In the genomic region with DNA sequence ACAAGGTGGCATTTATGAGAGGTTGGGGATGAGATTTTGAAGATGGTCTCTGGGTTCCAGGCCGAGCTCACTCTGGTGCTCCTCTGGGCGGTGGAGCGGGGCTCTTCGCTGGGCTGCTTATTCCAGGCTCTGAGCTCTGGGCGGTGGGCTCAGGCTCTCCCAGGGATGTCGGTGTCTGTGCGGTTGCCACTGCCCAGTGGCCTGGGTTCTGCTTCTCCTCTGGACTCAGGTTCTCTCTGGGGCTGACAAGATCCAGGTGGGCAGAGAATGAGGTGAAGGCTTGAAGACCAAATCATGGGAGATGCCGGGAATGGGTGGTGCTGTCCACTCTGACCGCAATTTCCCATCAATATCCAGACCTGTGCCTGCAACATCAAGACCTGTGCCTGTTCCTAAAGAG, we compare ENCODE assay signal across 27 cellular contexts.
"Had no signal": no experiment of that assay in that cellular context is flagged by ENCODE, and none has a peak within 500 bp of the region (broad histone marks: within the 10 kb centered on the region; RNA-seq: fewer than 3 reads in every experiment).

No MANE protein-coding gene starts in this region.

- H3K36me3 Mint-ChIP-seq: naive thymus-derived CD4-positive, alpha-beta T cell; natural killer cell treated with Interleukin-12 subunit alpha and Interleukin-12 subunit beta and Interleukin-15 and Interleukin-18, amount 100 ng/mL, for 72 hours; stimulated activated memory B cell treated with anti-CD40 and anti-IgM and Interleukin-4, amounts not matched to agents 10 μg/mL and 1 μg/mL and 100 μg/mL, for 72 hours; type B pancreatic cell had no signal

- H3K4me1 ChIP-seq: vagina had no signal

- H3K27ac Mint-ChIP-seq: natural killer cell treated with Interleukin-12 subunit alpha and Interleukin-12 subunit beta and Interleukin-15 and Interleukin-18, amount 100 ng/mL, for 72 hours; progenitor cell of endocrine pancreas; stimulated activated memory B cell treated with anti-CD40 and anti-IgM and Interleukin-4, amounts not matched to agents 10 μg/mL and 1 μg/mL and 100 μg/mL, for 72 hours; stimulated activated naive CD8-positive, alpha-beta T cell treated with anti-CD3 and anti-CD28 coated beads, Interleukin-15, amount 100 ng/mL, for 72 hours; type B pancreatic cell had no signal

- H3K27ac ChIP-seq: heart right ventricle, hepatocyte, neutrophil, ovary, sigmoid colon, spleen, tibial nerve, vagina had no signal

- H3K4me3 Mint-ChIP-seq: natural killer cell treated with Interleukin-12 subunit alpha and Interleukin-12 subunit beta and Interleukin-15 and Interleukin-18, amount 100 ng/mL, for 72 hours; stimulated activated memory B cell treated with anti-CD40 and anti-IgM and Interleukin-4, amounts not matched to agents 10 μg/mL and 1 μg/mL and 100 μg/mL, for 72 hours; stimulated activated naive CD8-positive, alpha-beta T cell treated with anti-CD3 and anti-CD28 coated beads, Interleukin-15, amount 100 ng/mL, for 72 hours; type B pancreatic cell had no signal

- FAIRE-seq: small intestine had no signal

- H3K9me3 Mint-ChIP-seq: naive thymus-derived CD4-positive, alpha-beta T cell; natural killer cell treated with Interleukin-12 subunit alpha and Interleukin-12 subunit beta and Interleukin-15 and Interleukin-18, amount 100 ng/mL, for 72 hours; stimulated activated memory B cell treated with anti-CD40 and anti-IgM and Interleukin-4, amounts not matched to agents 10 μg/mL and 1 μg/mL and 100 μg/mL, for 72 hours; stimulated activated naive CD8-positive, alpha-beta T cell treated with anti-CD3 and anti-CD28 coated beads, Interleukin-15, amount 100 ng/mL, for 72 hours; type B pancreatic cell had no signal

- H3K9me3 ChIP-seq: heart right ventricle, mucosa of descending colon, neutrophil, ovary, sigmoid colon, spleen, tibial nerve, vagina had no signal

- DNase-seq: heart right ventricle; islet precursor cell; left ventricle myocardium superior; mesendoderm; midbrain; mucosa of descending colon; naive thymus-derived CD4-positive, alpha-beta T cell; occipital lobe; ovary; right cardiac atrium; sigmoid colon; small intestine; spleen; stimulated activated CD4-positive, alpha-beta T cell treated with anti-CD3 and anti-CD28 coated beads, Interleukin-4, amount 100 ng/mL, for 4 hours; stimulated activated CD8-positive, alpha-beta memory T cell treated with anti-CD3 and anti-CD28 coated beads, Interleukin-4, amount 100 ng/mL, for 48 hours; stimulated activated naive CD4-positive, alpha-beta T cell treated with Interleukin-2 at 50 U/mL for 16 hours; stimulated activated naive CD8-positive, alpha-beta T cell treated with anti-CD3 and anti-CD28 coated beads, Interleukin-15, amount 100 ng/mL, for 72 hours had no signal

- H3K36me3 ChIP-seq: heart right ventricle, neutrophil, ovary, sigmoid colon, spleen, tibial nerve, vagina had no signal

- H2AFZ ChIP-seq: hepatocyte had no signal

- H3K79me2 ChIP-seq: hepatocyte had no signal

- ATAC-seq: left lobe of liver; left ventricle myocardium superior; mucosa of descending colon; naive thymus-derived CD4-positive, alpha-beta T cell; natural killer cell treated with Interleukin-12 subunit alpha and Interleukin-12 subunit beta and Interleukin-15 and Interleukin-18, amount 100 ng/mL, for 72 hours; right cardiac atrium; stimulated activated memory B cell treated with anti-CD40 and anti-IgM and Interleukin-4, amounts not matched to agents 10 μg/mL and 1 μg/mL and 100 μg/mL, for 72 hours; stimulated activated naive CD8-positive, alpha-beta T cell treated with anti-CD3 and anti-CD28 coated beads, Interleukin-15, amount 100 ng/mL, for 72 hours had no signal

- H3K4me3 ChIP-seq: heart right ventricle, hepatocyte, lung, mucosa of descending colon, ovary, sigmoid colon, spleen, tibial nerve, vagina had no signal

- H3K4me2 ChIP-seq: hepatocyte had no signal

- H3K27me3 ChIP-seq: ovary, vagina had no signal
